In the genomic region with DNA sequence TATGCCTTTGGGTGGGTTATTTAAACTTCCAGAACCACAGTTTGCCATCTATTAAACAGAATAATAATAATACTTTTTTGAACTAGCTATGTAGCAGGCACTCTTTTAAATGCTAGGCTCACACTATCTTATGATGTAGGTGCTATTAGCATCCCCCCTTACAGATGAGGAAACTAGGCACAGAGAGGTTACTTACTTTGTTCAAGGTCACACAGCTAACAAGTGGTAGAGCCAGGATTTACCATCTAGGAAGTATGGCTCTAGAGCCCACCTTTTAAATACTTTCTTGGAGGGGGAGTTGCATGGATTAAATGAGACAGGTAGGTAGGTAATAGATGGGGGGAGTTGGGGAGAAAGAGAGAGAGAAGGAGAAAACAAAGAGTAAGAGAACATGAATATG, we compare ENCODE assay signal across 27 cellular contexts.
"Had no signal": no experiment of that assay in that cellular context is flagged by ENCODE, and none has a peak within 500 bp of the region (broad histone marks: within the 10 kb centered on the region; RNA-seq: fewer than 3 reads in every experiment).

No MANE protein-coding gene starts in this region.

- H3K9me3 ChIP-seq: colonic mucosa, esophagus squamous epithelium, gastrocnemius medialis, heart right ventricle, left lung, lower lobe of right lung, mucosa of descending colon had no signal

- H3K4me3 Mint-ChIP-seq: dendritic cell treated with granulocyte-macrophage colony-stimulating factor and Interleukin-4, amounts not matched to agents 40 ng/mL and 50 ng/mL, for 4 days; effector memory CD8-positive, alpha-beta T cell; endodermal cell; mesothelial cell of epicardium; naive thymus-derived CD4-positive, alpha-beta T cell had no signal

- H3K27me3 ChIP-seq: colonic mucosa, esophagus squamous epithelium, gastrocnemius medialis, heart right ventricle, left lung had no signal

- H3K36me3 Mint-ChIP-seq: mesothelial cell of epicardium; naive thymus-derived CD4-positive, alpha-beta T cell had no signal

- H3K27ac Mint-ChIP-seq: dendritic cell treated with granulocyte-macrophage colony-stimulating factor and Interleukin-4, amounts not matched to agents 40 ng/mL and 50 ng/mL, for 4 days; effector memory CD8-positive, alpha-beta T cell; endodermal cell; mesothelial cell of epicardium; naive thymus-derived CD4-positive, alpha-beta T cell had no signal

- H3K27ac ChIP-seq: colonic mucosa, epithelial cell of prostate, esophagus squamous epithelium, gastrocnemius medialis, left lung, lower lobe of right lung had no signal

- H3K9me3 Mint-ChIP-seq: dendritic cell treated with granulocyte-macrophage colony-stimulating factor and Interleukin-4, amounts not matched to agents 40 ng/mL and 50 ng/mL, for 4 days; effector memory CD8-positive, alpha-beta T cell; endodermal cell; mesothelial cell of epicardium had no signal

- H3K4me3 ChIP-seq: colonic mucosa, esophagus squamous epithelium, gastrocnemius medialis, heart right ventricle, left lung, lower lobe of right lung, mucosa of descending colon had no signal

- FAIRE-seq: endometrium, islet of Langerhans, keratinocyte had no signal

- H3K36me3 ChIP-seq: colonic mucosa, esophagus squamous epithelium, gastrocnemius medialis, heart right ventricle, left lung, lower lobe of right lung had no signal

- H3K4me1 Mint-ChIP-seq: endodermal cell had no signal

- H3K27me3 Mint-ChIP-seq: dendritic cell treated with granulocyte-macrophage colony-stimulating factor and Interleukin-4, amounts not matched to agents 40 ng/mL and 50 ng/mL, for 4 days; effector memory CD8-positive, alpha-beta T cell had no signal

- ATAC-seq: effector memory CD8-positive, alpha-beta T cell; esophagus mucosa; gastrocnemius medialis; left lung; lower lobe of right lung; mucosa of descending colon; naive thymus-derived CD4-positive, alpha-beta T cell had no signal

- DNase-seq: colonic mucosa; cortex of kidney; effector CD8-positive, alpha-beta T cell; effector memory CD8-positive, alpha-beta T cell; endodermal cell; erythroblast; esophagus squamous epithelium; foreskin melanocyte; gastrocnemius medialis; glutamatergic neuron; head of caudate nucleus; heart right ventricle; hippocampal formation; left cardiac atrium; left lung; left ventricle myocardium superior; lower lobe of right lung; mesenchymal stem cell; mucosa of descending colon; naive thymus-derived CD4-positive, alpha-beta T cell had no signal

- H3K4me1 ChIP-seq: colonic mucosa had no signal
